9 cellular contexts compared by ENCODE assay signal in genomic region chrX:40005290-40006011, GRCh38.
DNase-seq lines count a peak whose midpoint lies in the region; ATAC-seq and TF ChIP-seq lines count a peak whose summit lies in the region.
"Had no signal": no experiment of that assay in that cellular context is flagged by ENCODE, and none has a peak within 500 bp of the region (broad histone marks: within the 10 kb centered on the region; RNA-seq: fewer than 3 reads in every experiment).

No MANE protein-coding gene starts in this region.

- no peaks in the 10 kb centered on the region for H3K36me3 ChIP-seq in prostate gland

- TF ChIP-seq CTCF in CD14-positive monocyte (IDR thresholded peaks at IDR 0.05) (no peak), WTC11 (IDR thresholded peaks at IDR 0.05) (no peak), endothelial cell (IDR thresholded peaks at IDR 0.05; ENCODE audit: unreplicated experiment) (no peak), neural crest cell (conservative IDR thresholded peaks at IDR 0.05) (no peak), prostate gland (IDR thresholded peaks at IDR 0.05) (no peak), osteocyte (IDR thresholded peaks at IDR 0.05) (no peak)

- WGBS in prostate gland = 78% methylated on average over 19 of the region's 74 CpGs

- no peaks in the 10 kb centered on the region for H3K27me3 ChIP-seq in prostate gland (replicated peaks; ENCODE audit: insufficient read depth)

- peaks cover 0 to 41% (median 14%) of the 10 kb centered on the region in 7 donors for H3K9me3 Mint-ChIP-seq in CD14-positive monocyte
- H3K9me3 Mint-ChIP-seq in WTC11 = no peaks in the 10 kb centered on the region
- H3K9me3 Mint-ChIP-seq in endothelial cell (ENCODE audit: unreplicated experiment) = no peaks in the 10 kb centered on the region
- peaks cover 3% of the 10 kb centered on the region for H3K9me3 Mint-ChIP-seq in neural crest cell
- no peaks in the 10 kb centered on the region for H3K9me3 Mint-ChIP-seq in osteocyte (ENCODE audit: unreplicated experiment)

- POLR2A ChIA-PET in WTC11 (lab: Charles Lee) = no interaction called here

- H3K4me1 ChIP-seq in prostate gland (replicated peaks) = no peaks in the 10 kb centered on the region

- H3K36me3 Mint-ChIP-seq in CD14-positive monocyte (peaks cover 0 to 2% of the 10 kb centered on the region in 2 donors), WTC11 (no peaks in the 10 kb centered on the region), endothelial cell (ENCODE audit: low read depth, unreplicated experiment) (no peaks in the 10 kb centered on the region), neural crest cell (ENCODE audit: low read depth) (no peaks in the 10 kb centered on the region), osteocyte (ENCODE audit: unreplicated experiment) (no peaks in the 10 kb centered on the region)

- CTCF ChIA-PET in WTC11 (lab: Charles Lee) = interaction anchor here (1.5 to 2.3 kb wide), 2 partner anchors 92 to 192 kb away, joined by 3 to 7 read pairs; partner anchors contain the start of gene BCOR

- intact Hi-C loops in CD14-positive monocyte (cut with micrococcal nuclease) (no loop called here), prostate gland (cut with DNase I) (no loop called here)

- H3K27ac ChIP-seq in prostate gland = no peak overlapping the region

- no peak for TF ChIP-seq POLR2A in prostate gland (IDR thresholded peaks at IDR 0.05)

- DNase-seq in CD14-positive monocyte (ENCODE audit: low spot score) (no peak), WTC11 (ENCODE audit: low spot score) (no peak), endothelial cell (ENCODE audit: low spot score) (no peak), neural crest cell (ENCODE audit: low read depth, low spot score) (no peak), prostate gland (ENCODE audit: low spot score) (no peak), osteocyte (ENCODE audit: extremely low spot score, unreplicated experiment) (no peak), EL (no peak)

- H3K27me3 Mint-ChIP-seq in CD14-positive monocyte (ENCODE audit: low read depth in 3 of 3) (peaks cover 52 to 75% (median 73%) of the 10 kb centered on the region in 3 donors), WTC11 (ENCODE audit: low read depth) (peaks cover 69% of the 10 kb centered on the region), endothelial cell (ENCODE audit: unreplicated experiment) (peaks cover 6% of the 10 kb centered on the region), neural crest cell (ENCODE audit: low read depth) (peaks cover 62% of the 10 kb centered on the region), osteocyte (ENCODE audit: unreplicated experiment) (no peaks in the 10 kb centered on the region)

- peak overlapping the region; percentile 78 to 90 for H3K4me3 Mint-ChIP-seq in CD14-positive monocyte
- peak overlapping the region; percentile 77 for H3K4me3 Mint-ChIP-seq in WTC11
- peak overlapping the region; percentile 83 for H3K4me3 Mint-ChIP-seq in endothelial cell (ENCODE audit: unreplicated experiment)
- peak overlapping the region; percentile 27 for H3K4me3 Mint-ChIP-seq in neural crest cell
- H3K4me3 Mint-ChIP-seq in osteocyte (ENCODE audit: unreplicated experiment) = no peak overlapping the region

- H3K9me3 ChIP-seq in prostate gland = no peaks in the 10 kb centered on the region

- H3K27ac Mint-ChIP-seq in CD14-positive monocyte (no peak overlapping the region), WTC11 (no peak overlapping the region), endothelial cell (ENCODE audit: unreplicated experiment) (no peak overlapping the region), neural crest cell (ENCODE audit: unreplicated experiment) (no peak overlapping the region), osteocyte (ENCODE audit: unreplicated experiment) (no peak overlapping the region)

- peaks cover 32% of the 10 kb centered on the region for H3K4me1 Mint-ChIP-seq in CD14-positive monocyte
- peaks cover 38% of the 10 kb centered on the region for H3K4me1 Mint-ChIP-seq in WTC11
- H3K4me1 Mint-ChIP-seq in endothelial cell (ENCODE audit: unreplicated experiment) = peaks cover 26% of the 10 kb centered on the region
- H3K4me1 Mint-ChIP-seq in neural crest cell = peaks cover 50% of the 10 kb centered on the region
- peaks cover 20% of the 10 kb centered on the region for H3K4me1 Mint-ChIP-seq in osteocyte (ENCODE audit: unreplicated experiment)

- H3K4me3 ChIP-seq in prostate gland = no peak overlapping the region

- ATAC-seq in WTC11 (no peak), GM18519 (IDR thresholded peaks at IDR 0.05; ENCODE audit: low FRiP score, unreplicated experiment) (no peak)
- ATAC-seq: HepG2 had no signal

TF ChIP-seq in WTC11, 78 proteins besides CTCF, POLR2A, EP300 and RAD21:
- TF ChIP-seq TCF7 (CRISPR knock-in tag; IDR thresholded peaks at IDR 0.05; ENCODE audit: low read depth) (no peak), ARID4B (CRISPR knock-in tag; IDR thresholded peaks at IDR 0.05; ENCODE audit: borderline replicate concordance) (no peak), FOXP1 (CRISPR knock-in tag; IDR thresholded peaks at IDR 0.05; ENCODE audit: borderline replicate concordance) (no peak), SOX15 (CRISPR knock-in tag; IDR thresholded peaks at IDR 0.05) (no peak), RORB (CRISPR knock-in tag; IDR thresholded peaks at IDR 0.05) (no peak), HMGA2 (CRISPR knock-in tag; IDR thresholded peaks at IDR 0.05) (no peak), GTF2I (CRISPR knock-in tag; conservative IDR thresholded peaks at IDR 0.05) (no peak)
